Comparison of ENCODE assay signal across 7 cellular contexts in the genomic region with DNA sequence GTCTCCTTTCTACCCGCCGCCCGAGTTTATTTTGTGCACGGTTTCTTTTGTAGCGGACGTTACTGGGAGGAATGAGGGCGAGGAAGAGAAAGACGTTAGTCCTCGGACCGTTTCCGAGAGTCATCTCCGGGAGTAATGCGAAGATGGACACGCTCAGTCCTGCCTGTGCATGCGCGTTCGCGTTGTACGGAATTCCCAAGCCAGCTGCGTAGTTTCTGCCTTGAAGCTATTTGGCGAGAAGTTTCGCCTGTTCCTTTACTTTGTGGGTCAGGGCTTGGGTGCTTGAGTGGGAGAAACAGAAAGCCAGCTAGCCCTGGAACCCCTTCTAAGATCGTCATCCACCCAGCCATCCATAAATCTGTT. TPM values are rescaled to one million over a fixed set of nuclear protein-coding genes. Genes with fewer than 3 reads are reported as not detected.
A peak's percentile ranks its signal among the peaks of the same experiment; 100 is the strongest.
DNase-seq lines count a peak whose midpoint lies in the region; ATAC-seq, FAIRE-seq and TF ChIP-seq lines count a peak whose summit lies in the region.
"Not testable (repeated sequence)": the region's sequence is repeated elsewhere in the genome, so short reads cannot be mapped to it uniquely, and the experiment has no call there.

No MANE protein-coding gene starts in this region.

- H3K4me2 ChIP-seq in K562 (ENCODE audit: insufficient read depth, low read length): not testable (repeated sequence)

- intact Hi-C loops in K562 (cut with micrococcal nuclease); left lung (cut with DNase I): not testable (repeated sequence)

- ATAC-seq in GM18868 (IDR thresholded peaks at IDR 0.05; ENCODE audit: unreplicated experiment): peak; percentile 7
- ATAC-seq in GM21360 (IDR thresholded peaks at IDR 0.05; ENCODE audit: unreplicated experiment): peak; percentile 3
- peak; percentile 1 for ATAC-seq in HG02973 (IDR thresholded peaks at IDR 0.05; ENCODE audit: unreplicated experiment)
- peak; percentile 2 for ATAC-seq in HG03571 (IDR thresholded peaks at IDR 0.05; ENCODE audit: unreplicated experiment)
- ATAC-seq in K562: peak; percentile 34
- peak; percentile 36 for ATAC-seq in left lung

- not testable (repeated sequence) for H2AFZ ChIP-seq in K562 (ENCODE audit: low read depth, low read length)

- TF ChIP-seq EP300 in K562 (IDR thresholded peaks at IDR 0.05; ENCODE audit: low read length): not testable (repeated sequence)

- not testable (repeated sequence) for H3K36me3 ChIP-seq in K562 (ENCODE audit: control insufficient read depth, insufficient read depth, low read length); left lung

- H3K9me1 ChIP-seq in K562 (ENCODE audit: control insufficient read depth, insufficient read depth, low read length): not testable (repeated sequence)

- TF ChIP-seq RAD21 in K562 (CRISPR knock-in tag; conservative IDR thresholded peaks at IDR 0.05 in 1 of 2, IDR thresholded peaks at IDR 0.05 in 1 of 2): not testable (repeated sequence)

- CTCF ChIA-PET in K562 (lab: Yijun Ruan, JAX; ENCODE audit: low intra/inter-chr PET ratio): not testable (repeated sequence)

- H3K27ac ChIP-seq in K562 (ENCODE audit: extremely low read depth, low read depth, low read length); left lung: not testable (repeated sequence)

- H3K9ac ChIP-seq in K562 (ENCODE audit: insufficient read depth in 1 of 2, low read depth in 2 of 2, low read length in 2 of 2): not testable (repeated sequence)

- H4K20me1 ChIP-seq in K562 (replicated peaks; ENCODE audit: control insufficient read depth, insufficient read depth, low read length): not testable (repeated sequence)

- in situ Hi-C loops in K562 (cut with MboI): not testable (repeated sequence)

- not testable (repeated sequence) for TF ChIP-seq CTCF in K562 (IDR thresholded peaks at IDR 0.05 in 2 of 3, conservative IDR thresholded peaks at IDR 0.05 in 1 of 3; ENCODE audit: insufficient read depth in 2 of 3, low read depth in 1 of 3, low read length in 3 of 3); left lung (IDR thresholded peaks at IDR 0.05)

- H3K4me1 ChIP-seq in K562 (replicated peaks in 1 of 2; ENCODE audit: control insufficient read depth in 2 of 2, insufficient read depth in 2 of 2, low read length in 2 of 2) (peaks cover 0 to 13% of the 10 kb centered on the region in 2 experiments; a peak in 4 of 5 replicates), left lung (peaks cover 5 to 10% of the 10 kb centered on the region in 2 donors)

- H3K9me3 ChIP-seq in K562 (replicated peaks; ENCODE audit: control insufficient read depth, insufficient read depth, low read depth, low read length); left lung: not testable (repeated sequence)

- not testable (repeated sequence) for DNase-seq in H54 (ENCODE audit: insufficient read length, low spot score); K562 (ENCODE audit: extremely low read depth in 1 of 4, low spot score in 3 of 4); left lung

- H3K79me2 ChIP-seq in K562 (ENCODE audit: control insufficient read depth, insufficient read depth, low read length): not testable (repeated sequence)

- not testable (repeated sequence) for H3K4me3 ChIP-seq in K562, left lung

- POLR2A ChIA-PET in K562 (lab: Yijun Ruan, JAX): not testable (repeated sequence)

- not testable (repeated sequence) for H3K27me3 ChIP-seq in K562 (ENCODE audit: control insufficient read depth in 2 of 2, insufficient read depth in 2 of 2, low read length in 2 of 2); left lung

- no CpG with 5 or more reads among the region's 23 CpGs for WGBS in K562 (ENCODE audit: insufficient coverage, low coverage, missing lambda C conversion rate)

- TF ChIP-seq POLR2A in H54 (IDR thresholded peaks at IDR 0.05; ENCODE audit: low read depth, low read length); K562 (conservative IDR thresholded peaks at IDR 0.05): not testable (repeated sequence)

- TSS peak; percentile 94 for BruUV-seq in K562 (replicated peaks; lab: Mats Ljungman, UMichigan)

- FAIRE-seq in H54 (lab: Jason Lieb, UNC): peak; percentile 50
- not testable (repeated sequence) for FAIRE-seq in K562 (lab: Jason Lieb, UNC)

RNA-seq across cellular contexts. Expression of gene PBDC1, which starts 23.0 kb away (rescaled TPM):
- 2.2 and 8.4 TPM in 2 replicates for total RNA-seq in K562 (2011; cell fraction: chromatin; rRNA removed; ENCODE audit: low replicate concordance)
- 2.8 and 3.3 TPM in 2 replicates for total RNA-seq in K562 (2011; cell fraction: nucleolus; rRNA removed)
- 3.1 and 3.5 TPM in 2 replicates for total RNA-seq in K562 (2011; cell fraction: nucleoplasm; rRNA removed)
- total RNA-seq in K562 (2014; rRNA removed): 8.2 and 8.8 TPM in 2 replicates
- total RNA-seq in K562 (2014; rRNA removed; fragmentation: Illumina TruSeq; extraction: Trizol): 14.8 and 18.8 TPM in 2 replicates
- total RNA-seq in K562 (2015; rRNA removed; fragmentation: Illumina TruSeq; extraction: Trizol): 15.9 and 17.1 TPM in 2 replicates
- total RNA-seq in K562 (2021): 12.3 and 14.7 TPM in 2 replicates
- polyA plus RNA-seq in K562 (2011; rRNA removed): 10.9 and 18.8 TPM in 2 replicates
- polyA plus RNA-seq in K562 (2011; cell fraction: cytosol; rRNA removed): 10.3 and 14.3 TPM in 2 replicates
- 5.0 and 5.3 TPM in 2 replicates for polyA plus RNA-seq in K562 (2011; cell fraction: nucleus; rRNA removed)
- polyA plus RNA-seq in K562 (2012): 11.7 and 28.9 TPM in 2 replicates
- 28.6 and 33.8 TPM in 2 replicates for polyA plus RNA-seq in K562 (2014; fragmentation: Illumina TruSeq; extraction: Trizol)
- 10 to 100 TPM; 46.3 to 46.9 TPM for polyA plus RNA-seq in K562 (2014; fragmentation: Nextera tagmentation; extraction: Ambion mirVana)
- polyA plus RNA-seq in K562 (2014; rRNA removed): 15.7 and 16.1 TPM in 2 replicates
- polyA minus RNA-seq in K562 (2011; rRNA and poly(A)+ RNA removed): 12.6 and 13.1 TPM in 2 replicates
- polyA minus RNA-seq in K562 (2011; cell fraction: cytosol; rRNA and poly(A)+ RNA removed): 6.5 and 6.9 TPM in 2 replicates
- polyA minus RNA-seq in K562 (2011; cell fraction: nucleus; rRNA and poly(A)+ RNA removed): 2.7 and 4.3 TPM in 2 replicates
- total RNA-seq in left lung: 10 to 100 TPM; 22.8 to 25.8 TPM
